In the genomic region with DNA sequence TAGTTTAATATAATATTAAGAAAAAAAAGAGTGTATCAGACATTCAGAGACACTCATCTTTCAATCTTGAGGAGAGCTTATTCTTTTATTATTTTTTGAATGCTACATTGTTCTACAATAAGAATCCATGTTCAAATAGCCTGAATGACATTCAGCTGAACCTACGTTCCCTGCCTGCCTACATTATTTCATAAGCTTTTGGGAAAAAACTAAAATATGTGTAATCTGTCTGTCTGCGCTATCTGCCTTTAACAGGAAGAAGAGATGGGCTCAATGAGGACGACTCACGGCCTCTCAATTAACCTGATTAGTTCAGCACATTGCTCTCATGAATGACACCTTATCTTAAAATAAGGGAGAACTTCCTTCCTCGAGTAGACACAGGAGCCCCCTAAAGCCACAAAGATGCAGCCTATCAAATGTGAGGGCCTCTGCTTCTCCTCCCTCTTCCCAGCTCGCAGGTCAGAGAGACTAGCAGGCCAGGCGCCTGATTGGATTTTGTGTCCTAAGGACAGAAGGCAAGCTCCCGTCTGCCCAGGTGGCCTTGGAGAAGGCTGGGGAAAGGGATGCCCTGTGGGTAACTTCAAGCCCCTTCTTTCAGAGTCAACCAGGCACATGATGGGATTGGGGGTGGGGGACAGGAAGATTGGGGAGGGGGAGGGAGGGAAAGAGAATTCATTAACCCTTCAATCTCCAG, we compare ENCODE assay signal across 12 cellular contexts. TPM values are rescaled to one million over a fixed set of nuclear protein-coding genes. Genes with fewer than 3 reads are reported as not detected.
DNase-seq lines count a peak whose midpoint lies in the region; ATAC-seq, FAIRE-seq and TF ChIP-seq lines count a peak whose summit lies in the region.
"Had no signal": no experiment of that assay in that cellular context is flagged by ENCODE, and none has a peak within 500 bp of the region (broad histone marks: within the 10 kb centered on the region; RNA-seq: fewer than 3 reads in every experiment).

No MANE protein-coding gene starts in this region.

- no peak for FAIRE-seq in astrocyte (lab: Jason Lieb, UNC)
- FAIRE-seq: H54 had no signal

- H3K27me3 ChIP-seq in astrocyte (ENCODE audit: insufficient read depth, low read length) (no peaks in the 10 kb centered on the region), iPS-20b (ENCODE audit: insufficient read depth, low read length) (peaks cover 54% of the 10 kb centered on the region), PC-3 (ENCODE audit: low read length) (no peaks in the 10 kb centered on the region)

- POLR2A ChIA-PET in PC-3 (lab: Charles Lee; ENCODE audit: unreplicated experiment) = no interaction called here

- H3K27me3 Mint-ChIP-seq in astrocyte (ENCODE audit: low read depth, unreplicated experiment) = peaks cover 9% of the 10 kb centered on the region

- CTCF ChIA-PET in PC-3 (lab: Charles Lee) = no interaction called here

- in situ Hi-C loops in G401 (cut with HindIII; ENCODE audit: low sequenced_read_pairs) = no loop called here

- H4K20me1 ChIP-seq in astrocyte (ENCODE audit: insufficient read depth, low read length) (no peaks in the 10 kb centered on the region), PC-3 (ENCODE audit: low read length) (no peaks in the 10 kb centered on the region)

- peak overlapping the region; percentile 45 for H3K4me3 ChIP-seq in astrocyte (ENCODE audit: insufficient read depth, low read depth, low read length)
- H3K4me3 ChIP-seq in iPS-20b (ENCODE audit: low read length) = peak overlapping the region; percentile 28
- H3K4me3 ChIP-seq in skin epidermis = no peak overlapping the region
- H3K4me3 ChIP-seq in PC-3 (ENCODE audit: low read length) = no peak overlapping the region

- H3K79me2 ChIP-seq in astrocyte (ENCODE audit: insufficient read depth, low read length) (no peaks in the 10 kb centered on the region), PC-3 (ENCODE audit: low read length) (no peaks in the 10 kb centered on the region)

- TF ChIP-seq CTCF in astrocyte (IDR thresholded peaks at IDR 0.05; ENCODE audit: insufficient read depth, low read depth, low read length) (no peak), PC-3 (conservative IDR thresholded peaks at IDR 0.05; ENCODE audit: low read depth, low read length) (no peak)

- H3K36me3 ChIP-seq in astrocyte (ENCODE audit: insufficient read depth, low read length) (no peaks in the 10 kb centered on the region), iPS-20b (ENCODE audit: insufficient read depth, low read depth, low read length) (no peaks in the 10 kb centered on the region), PC-3 (ENCODE audit: low read depth, low read length) (no peaks in the 10 kb centered on the region)

- no TSS peak for BruUV-seq in PC-3 (replicated peaks; lab: Mats Ljungman, UMichigan)

- H3K9me2 ChIP-seq in PC-3 (replicated peaks; ENCODE audit: low read length) = no peaks in the 10 kb centered on the region

- intact Hi-C loops in PC-3 (cut with micrococcal nuclease) = no loop called here

- peak overlapping the region; percentile 28 for H3K27ac Mint-ChIP-seq in astrocyte (ENCODE audit: unreplicated experiment)
- H3K27ac Mint-ChIP-seq: naive thymus-derived CD8-positive, alpha-beta T cell had no signal

- H3K9me3 ChIP-seq in astrocyte (ENCODE audit: insufficient read depth, low read depth, low read length) (no peaks in the 10 kb centered on the region), iPS-20b (ENCODE audit: insufficient read depth, low read depth, low read length) (no peaks in the 10 kb centered on the region), PC-3 (ENCODE audit: low read length) (no peaks in the 10 kb centered on the region)

- H3K4me1 ChIP-seq in astrocyte (ENCODE audit: insufficient read depth, low read length) = peaks cover 28% of the 10 kb centered on the region
- H3K4me1 ChIP-seq in iPS-20b (ENCODE audit: insufficient read depth, low read length) = peaks cover 5% of the 10 kb centered on the region; the same call in 1 of the 2 replicates
- H3K4me1 ChIP-seq in PC-3 (ENCODE audit: insufficient read depth, low read length) = no peaks in the 10 kb centered on the region

- no peaks in the 10 kb centered on the region for H3K9me3 Mint-ChIP-seq in astrocyte (ENCODE audit: unreplicated experiment)
- H3K9me3 Mint-ChIP-seq: naive thymus-derived CD8-positive, alpha-beta T cell had no signal

- no peak overlapping the region for H3K4me3 Mint-ChIP-seq in astrocyte (ENCODE audit: unreplicated experiment)
- H3K4me3 Mint-ChIP-seq: naive thymus-derived CD8-positive, alpha-beta T cell had no signal

- H3K27ac ChIP-seq in astrocyte (ENCODE audit: low read depth, low read length) (peak overlapping the region; percentile 86), iPS-20b (ENCODE audit: low read length) (no peak overlapping the region), skin epidermis (peak overlapping the region in 16 of 21 experiments; percentile 7 to 87 (median 59)), PC-3 (ENCODE audit: low read length) (no peak overlapping the region)

- peak; percentile 86 for DNase-seq in G401 (ENCODE audit: low spot score)
- DNase-seq in astrocyte (ENCODE audit: low read depth) = no peak
- no peak for DNase-seq in PC-3
- no peak for DNase-seq in NCI-H2029 treated with DMSO at 0.1 percent for 48 hours (lab: John Stamatoyannopoulos, UW)
- DNase-seq in germinal center (ENCODE audit: low spot score) = no peak
- DNase-seq: naive thymus-derived CD8-positive, alpha-beta T cell; NCI-H187; SHP77 had no signal

- H3K9ac ChIP-seq in astrocyte (ENCODE audit: low read length) = peak overlapping the region; percentile 70
- H3K9ac ChIP-seq in iPS-20b (ENCODE audit: low read depth, low read length) = no peak overlapping the region
- no peak overlapping the region for H3K9ac ChIP-seq in PC-3 (ENCODE audit: low read length)

- H2AFZ ChIP-seq in astrocyte (ENCODE audit: low read depth, low read length) (peak overlapping the region; percentile 39), PC-3 (ENCODE audit: low read length) (no peak overlapping the region)

- no peaks in the 10 kb centered on the region for H3F3A ChIP-seq in PC-3 (ENCODE audit: low read length, unreplicated experiment)

- H3K36me3 Mint-ChIP-seq in astrocyte (ENCODE audit: low read depth, unreplicated experiment) = no peaks in the 10 kb centered on the region
- H3K36me3 Mint-ChIP-seq: naive thymus-derived CD8-positive, alpha-beta T cell had no signal

- ATAC-seq in PC-3 (no peak), GM18873 (IDR thresholded peaks at IDR 0.05; ENCODE audit: low FRiP score, unreplicated experiment) (no peak)
- ATAC-seq: naive thymus-derived CD8-positive, alpha-beta T cell had no signal

- peak overlapping the region; percentile 82 for H3K4me2 ChIP-seq in astrocyte (ENCODE audit: low read length)
- no peak overlapping the region for H3K4me2 ChIP-seq in PC-3 (ENCODE audit: low read length)

- peaks cover 19% of the 10 kb centered on the region for H3K4me1 Mint-ChIP-seq in astrocyte (ENCODE audit: low read depth, unreplicated experiment)

RNA-seq across cellular contexts. Expression of gene EBF1, which starts 37.7 kb away (rescaled TPM):
- total RNA-seq in G401 (2014; rRNA removed; shearing (Covaris generic)) = not detected in 2 replicates
- total RNA-seq in astrocyte (2.0 and 2.5 TPM in 2 replicates), PC-3 (2014; rRNA removed) (0.29 and 1.3 TPM in 2 replicates)

Comparison
In these comparisons a context has a peak if more than half of its experiments do, and no peak if none do; other contexts are left out.
1. H3K27ac ChIP-seq: peak in astrocyte (single experiment) and skin epidermis (16 of 21); none in iPS-20b (single experiment) and PC-3 (single experiment).
2. H3K4me3 ChIP-seq: peak in astrocyte (single experiment) and iPS-20b (single experiment); none in skin epidermis (0 of 7) and PC-3 (single experiment).